In genomic region chr17:65218261-65218660, GRCh38 we compare ENCODE assay signal across 25 cellular contexts.
"Had no signal": no experiment of that assay in that cellular context is flagged by ENCODE, and none has a peak within 500 bp of the region (broad histone marks: within the 10 kb centered on the region; RNA-seq: fewer than 3 reads in every experiment).

No MANE protein-coding gene starts in this region.

- H3K4me1 Mint-ChIP-seq: activated B cell treated with CpG ODN at 0.5 μM for 24 hours had no signal

- FAIRE-seq: bronchial epithelial cell, TTC549 had no signal

- H3K9me3 Mint-ChIP-seq: activated B cell treated with CpG ODN at 0.5 μM for 24 hours; activated CD4-positive, alpha-beta memory T cell treated with anti-CD3 and anti-CD28 coated beads for 36 hours; activated CD4-positive, alpha-beta T cell treated with anti-CD3 and anti-CD28 coated beads, Interleukin-2, amount 10 ng/mL, durations not matched to agents 24 days and 14 days; activated naive CD4-positive, alpha-beta T cell treated with anti-CD3 and anti-CD28 coated beads, Interleukin-2, amount 50 U/mL, for 72 hours; activated naive CD8-positive, alpha-beta T cell treated with anti-CD3 and anti-CD28 coated beads, Interleukin-2, amount 50 U/mL, for 24 hours; activated T-cell treated with anti-CD3 and anti-CD28 coated beads, Interleukin-2, amount 50 U/mL, for 4 hours had no signal

- H3K4me3 Mint-ChIP-seq: activated B cell treated with CpG ODN at 0.5 μM for 24 hours; activated CD4-positive, alpha-beta memory T cell treated with anti-CD3 and anti-CD28 coated beads for 36 hours; activated CD4-positive, alpha-beta T cell treated with anti-CD3 and anti-CD28 coated beads, Interleukin-2, amount 10 ng/mL, durations not matched to agents 24 days and 14 days; activated naive CD8-positive, alpha-beta T cell treated with anti-CD3 and anti-CD28 coated beads, Interleukin-2, amount 50 U/mL, for 24 hours; activated T-cell treated with anti-CD3 and anti-CD28 coated beads, Interleukin-2, amount 50 U/mL, for 4 hours had no signal

- H3K4me1 ChIP-seq: body of pancreas had no signal

- ATAC-seq: activated naive CD4-positive, alpha-beta T cell treated with anti-CD3 and anti-CD28 coated beads, Interleukin-2, amount 50 U/mL, for 72 hours; activated naive CD8-positive, alpha-beta T cell treated with anti-CD3 and anti-CD28 coated beads, Interleukin-2, amount 50 U/mL, for 24 hours; activated T-cell treated with anti-CD3 and anti-CD28 coated beads, Interleukin-2, amount 50 U/mL, for 4 hours; body of pancreas had no signal

- H3K27ac Mint-ChIP-seq: activated B cell treated with CpG ODN at 0.5 μM for 24 hours; activated CD4-positive, alpha-beta memory T cell treated with anti-CD3 and anti-CD28 coated beads for 36 hours; activated CD4-positive, alpha-beta T cell treated with anti-CD3 and anti-CD28 coated beads, Interleukin-2, amount 10 ng/mL, durations not matched to agents 24 days and 14 days; activated naive CD4-positive, alpha-beta T cell treated with anti-CD3 and anti-CD28 coated beads, Interleukin-2, amount 50 U/mL, for 72 hours; activated naive CD8-positive, alpha-beta T cell treated with anti-CD3 and anti-CD28 coated beads, Interleukin-2, amount 50 U/mL, for 24 hours had no signal

- H3K36me3 Mint-ChIP-seq: activated CD4-positive, alpha-beta memory T cell treated with anti-CD3 and anti-CD28 coated beads for 36 hours; activated naive CD4-positive, alpha-beta T cell treated with anti-CD3 and anti-CD28 coated beads, Interleukin-2, amount 50 U/mL, for 72 hours had no signal

- H3K27me3 ChIP-seq: body of pancreas had no signal

- H3K4me2 ChIP-seq: KMS-11 had no signal

- H3K9ac ChIP-seq: KMS-11 had no signal

- DNase-seq: activated B cell treated with CpG ODN at 0.5 μM for 24 hours; activated CD4-positive, alpha-beta memory T cell treated with anti-CD3 and anti-CD28 coated beads for 36 hours; activated CD4-positive, alpha-beta T cell treated with anti-CD3 and anti-CD28 coated beads for 1 hour; activated CD4-positive, alpha-beta T cell treated with anti-CD3 and anti-CD28 coated beads, Interleukin-2, amount 10 ng/mL, durations not matched to agents 24 days and 14 days; activated CD8-positive, alpha-beta memory T cell treated with anti-CD3 and anti-CD28 coated beads for 24 hours; activated effector memory CD4-positive, alpha-beta T cell treated with anti-CD3 and anti-CD28 coated beads, Interleukin-2, amount 50 U/mL, for 16 hours; activated naive CD4-positive, alpha-beta T cell treated with Interleukin-2 at 50 U/mL for 16 hours; activated naive CD8-positive, alpha-beta T cell treated with anti-CD3 and anti-CD28 coated beads, Interleukin-2, amount 50 U/mL, for 24 hours; activated T-cell treated with anti-CD3 and anti-CD28 coated beads, Interleukin-2, amount 50 U/mL, for 4 hours; body of pancreas; central memory CD4-positive, alpha-beta T cell; NCI-H1092; NCI-H1417; NCI-H1930; NCI-H2171; NCI-H226; NCI-H526; NCI-H774; SIG-M5; T-helper 2 cell; T1000 had no signal

- H3K4me3 ChIP-seq: body of pancreas had no signal

- H3K27ac ChIP-seq: body of pancreas, KMS-11 had no signal

- H3K9me3 ChIP-seq: body of pancreas had no signal
